Comparison of ENCODE assay signal across 8 cellular contexts in the genomic region with DNA sequence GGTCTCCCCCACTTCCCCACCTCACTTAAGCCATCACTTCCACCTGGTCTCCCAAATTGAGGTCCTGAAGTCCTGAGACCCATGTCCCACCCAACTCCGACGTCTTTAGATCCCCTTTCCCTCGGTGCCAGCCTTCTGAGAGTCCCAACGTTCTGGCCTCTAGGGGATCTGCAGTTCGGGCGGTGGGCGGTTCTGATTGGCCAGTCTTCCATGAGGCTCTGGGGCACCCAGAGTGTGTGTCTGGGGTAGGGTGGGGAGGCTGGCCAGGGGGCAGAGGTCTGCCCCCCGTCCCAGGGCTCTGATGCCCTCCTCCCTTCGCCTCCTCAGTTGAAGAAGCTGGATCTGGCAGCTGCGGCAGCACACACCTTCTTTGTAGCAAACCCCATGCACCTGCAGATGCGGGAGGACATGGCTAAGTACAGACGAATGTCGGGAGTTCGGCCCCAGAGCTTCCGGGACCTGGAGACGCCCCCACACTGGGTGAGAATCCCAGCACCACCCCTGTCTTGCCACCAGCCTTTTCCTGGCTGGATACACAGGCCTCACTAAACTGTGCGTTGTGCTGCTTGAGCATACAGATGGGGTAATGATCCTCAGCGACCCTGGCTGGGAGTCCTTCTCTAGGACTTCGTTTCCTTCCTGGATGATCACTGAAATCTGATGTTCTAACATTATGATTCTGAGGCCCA. TPM values are rescaled to one million over a fixed set of nuclear protein-coding genes. Genes with fewer than 3 reads are reported as not detected.
DNase-seq lines count a peak whose midpoint lies in the region; ATAC-seq, FAIRE-seq and TF ChIP-seq lines count a peak whose summit lies in the region.

No MANE protein-coding gene starts in this region.

- H3K4me1 ChIP-seq in BLaER1 treated with 17β-estradiol and CSF1 and Interleukin-3, amounts not matched to agents 10 nM and 100 nM: peaks cover 18 to 37% (median 28%) of the 10 kb centered on the region in 10 experiments
- H3K4me1 ChIP-seq in Karpas-422 (ENCODE audit: low read length): peaks cover 46% of the 10 kb centered on the region
- peaks cover 11 to 12% of the 10 kb centered on the region in 2 donors for H3K4me1 ChIP-seq in mucosa of rectum (ENCODE audit: control insufficient read depth in 2 of 2, insufficient read depth in 2 of 2, low read length in 2 of 2)

- no peaks in the 10 kb centered on the region for H3K36me3 ChIP-seq in BLaER1 treated with 17β-estradiol and CSF1 and Interleukin-3, amounts not matched to agents 10 nM and 100 nM
- H3K36me3 ChIP-seq in Karpas-422 (ENCODE audit: insufficient read depth, low read length): no peaks in the 10 kb centered on the region
- peaks cover 0 to 3% of the 10 kb centered on the region in 2 donors for H3K36me3 ChIP-seq in mucosa of rectum (ENCODE audit: control insufficient read depth in 2 of 2, insufficient read depth in 2 of 2, low read length in 2 of 2)

- H3K27me3 ChIP-seq in BLaER1 treated with 17β-estradiol and CSF1 and Interleukin-3, amounts not matched to agents 10 nM and 100 nM: peaks cover 84 to 100% (median 100%) of the 10 kb centered on the region in 11 experiments
- H3K27me3 ChIP-seq in Karpas-422 (ENCODE audit: low read length) (no peaks in the 10 kb centered on the region), mucosa of rectum (ENCODE audit: control insufficient read depth in 2 of 2, insufficient read depth in 2 of 2, low read length in 2 of 2) (peaks cover 25 to 27% of the 10 kb centered on the region in 2 donors)

- H3K9me2 ChIP-seq in Karpas-422 (replicated peaks; ENCODE audit: insufficient read depth, low read length): no peaks in the 10 kb centered on the region

- H3K9ac ChIP-seq in BLaER1 treated with 17β-estradiol and CSF1 and Interleukin-3, amounts not matched to agents 10 nM and 100 nM: peak overlapping the region in 6 of 11 experiments; percentile 41 to 72 (median 60); a peak in 7 of 22 replicates
- H3K9ac ChIP-seq in Karpas-422 (ENCODE audit: low read length): peak overlapping the region; percentile 83
- peak overlapping the region in 1 of 2 donors; percentile 44 for H3K9ac ChIP-seq in mucosa of rectum (ENCODE audit: low read depth in 1 of 2, low read length in 2 of 2)

- no peak overlapping the region for H3K27ac ChIP-seq in BLaER1 treated with 17β-estradiol and CSF1 and Interleukin-3, amounts not matched to agents 10 nM and 100 nM
- H3K27ac ChIP-seq in Karpas-422 (ENCODE audit: low read length) (no peak overlapping the region), mucosa of rectum (ENCODE audit: low read depth in 2 of 2, low read length in 2 of 2) (peak overlapping the region; percentile 34 to 65)

- peak; percentile 53 for TF ChIP-seq CTCF in choroid plexus epithelial cell (conservative IDR thresholded peaks at IDR 0.05; ENCODE audit: low read depth, low read length)

- no peaks in the 10 kb centered on the region for H3K9me3 ChIP-seq in BLaER1 treated with 17β-estradiol and CSF1 and Interleukin-3, amounts not matched to agents 10 nM and 100 nM (replicated peaks in 1 of 11)
- H3K9me3 ChIP-seq in Karpas-422 (ENCODE audit: low read length) (no peaks in the 10 kb centered on the region), mucosa of rectum (ENCODE audit: control insufficient read depth in 2 of 2, low read length in 2 of 2) (no peaks in the 10 kb centered on the region)

- ATAC-seq in HG03095 (IDR thresholded peaks at IDR 0.05; ENCODE audit: unreplicated experiment): no peak
- no peak for ATAC-seq in GM19397 (IDR thresholded peaks at IDR 0.05; ENCODE audit: unreplicated experiment)
- ATAC-seq in left lobe of liver: no peak

- peak overlapping the region; percentile 99 for H2AFZ ChIP-seq in Karpas-422 (ENCODE audit: low read length)

- peak overlapping the region; percentile 50 to 71 (median 60); a peak in 17 of 20 replicates for H3K4me3 ChIP-seq in BLaER1 treated with 17β-estradiol and CSF1 and Interleukin-3, amounts not matched to agents 10 nM and 100 nM
- peak overlapping the region; percentile 76 for H3K4me3 ChIP-seq in Karpas-422 (ENCODE audit: low read length)
- peak overlapping the region; percentile 93 for H3K4me3 ChIP-seq in choroid plexus epithelial cell (ENCODE audit: low read depth, low read length)
- H3K4me3 ChIP-seq in mucosa of rectum (ENCODE audit: low read length in 2 of 2): peak overlapping the region; percentile 76 to 78

- FAIRE-seq in RCC 7860 (lab: Jason Lieb, UNC): no peak

- DNase-seq in Karpas-422 (no peak), choroid plexus epithelial cell (ENCODE audit: low read depth) (no peak), left lobe of liver (ENCODE audit: low spot score) (no peak), RCC 7860 (ENCODE audit: low spot score) (no peak)

- H4K20me1 ChIP-seq in BLaER1 treated with 17β-estradiol and CSF1 and Interleukin-3, amounts not matched to agents 10 nM and 100 nM: peaks cover 0 to 66% (median 42%) of the 10 kb centered on the region in 11 experiments; a peak in 16 of 22 replicates
- H4K20me1 ChIP-seq in Karpas-422 (ENCODE audit: insufficient read depth, low read depth, low read length): no peaks in the 10 kb centered on the region

- H3K79me2 ChIP-seq in Karpas-422 (ENCODE audit: low read length): no peaks in the 10 kb centered on the region

- peak overlapping the region; percentile 85 to 99 (median 97) for H3K4me2 ChIP-seq in BLaER1 treated with 17β-estradiol and CSF1 and Interleukin-3, amounts not matched to agents 10 nM and 100 nM
- peak overlapping the region; percentile 93 for H3K4me2 ChIP-seq in Karpas-422 (ENCODE audit: low read depth, low read length, poor library complexity, severe bottlenecking)

RNA-seq across cellular contexts. Expression of a gene that starts 1.5 kb away (rescaled TPM):
- 3.1 and 8.3 TPM in 2 replicates for total RNA-seq in Karpas-422 (2014; rRNA removed; shearing (Covaris generic); ENCODE audit: low replicate concordance)
- 1.4 TPM for total RNA-seq in left lobe of liver

RNA-seq across cellular contexts. Expression of a gene that starts 8.1 kb away (rescaled TPM):
- total RNA-seq in Karpas-422 (2014; rRNA removed; shearing (Covaris generic); ENCODE audit: low replicate concordance): not detected in 2 replicates
- 1.3 TPM for total RNA-seq in left lobe of liver

RNA-seq across cellular contexts. Expression of a gene that starts 11.0 kb away (rescaled TPM):
- 14.9 and 27.0 TPM in 2 replicates for total RNA-seq in Karpas-422 (2014; rRNA removed; shearing (Covaris generic); ENCODE audit: low replicate concordance)
- 0.08 TPM for total RNA-seq in left lobe of liver

RNA-seq across cellular contexts. Expression of a gene that starts 21.4 kb away (rescaled TPM):
- total RNA-seq in Karpas-422 (2014; rRNA removed; shearing (Covaris generic); ENCODE audit: low replicate concordance): 47.6 and 70.0 TPM in 2 replicates
- total RNA-seq in left lobe of liver: 0.58 TPM

RNA-seq across cellular contexts. Expression of a gene that starts 22.3 kb away (rescaled TPM):
- 36.9 and 66.6 TPM in 2 replicates for total RNA-seq in Karpas-422 (2014; rRNA removed; shearing (Covaris generic); ENCODE audit: low replicate concordance)
- 48.0 TPM for total RNA-seq in left lobe of liver

Comparison
In these comparisons a context has a peak if more than half of its experiments do, and no peak if none do; other contexts are left out.
1. H3K27ac ChIP-seq: peak in mucosa of rectum (2 of 2); none in BLaER1 treated with 17β-estradiol and CSF1 and Interleukin-3, amounts not matched to agents 10 nM and 100 nM (0 of 11) and Karpas-422 (single experiment).
2. RNA of a gene that starts 11.0 kb away (total RNA-seq): 14.9 to 27.0 TPM in Karpas-422; 0.08 TPM in left lobe of liver (single experiment); every median in the first group is over 10 times any median in the second.
3. Peak in every context shown above with its lines, with median percentiles within 50 percentile points of each other: H3K4me3 ChIP-seq.